In genomic region chr4:16833722-16834121, GRCh38 we compare ENCODE assay signal across 30 cellular contexts.
"Had no signal": no experiment of that assay in that cellular context is flagged by ENCODE, and none has a peak within 500 bp of the region (broad histone marks: within the 10 kb centered on the region; RNA-seq: fewer than 3 reads in every experiment).

No MANE protein-coding gene starts in this region.

- H3K36me3 ChIP-seq: neutrophil, pancreas, prostate gland, spleen, suprapubic skin, tibial artery, transverse colon, upper lobe of right lung, uterus had no signal

- H3K9me3 ChIP-seq: neutrophil, pancreas, prostate gland, spleen, suprapubic skin, testis, tibial artery, transverse colon, upper lobe of right lung, uterus had no signal

- H3K27me3 Mint-ChIP-seq: natural killer cell treated with Interleukin-12 subunit alpha and Interleukin-12 subunit beta and Interleukin-15 and Interleukin-18, amount 100 ng/mL, for 72 hours; stimulated activated memory B cell treated with anti-CD40 and anti-IgM and Interleukin-4, amounts not matched to agents 10 μg/mL and 1 μg/mL and 100 μg/mL, for 72 hours had no signal

- H3K27me3 ChIP-seq: neutrophil, pancreas, spleen, suprapubic skin, testis, tibial artery, transverse colon, upper lobe of right lung, uterus had no signal

- FAIRE-seq: pancreas had no signal

- H3K27ac Mint-ChIP-seq: naive thymus-derived CD8-positive, alpha-beta T cell; natural killer cell treated with Interleukin-12 subunit alpha and Interleukin-12 subunit beta and Interleukin-15 and Interleukin-18, amount 100 ng/mL, for 72 hours; nephron progenitor cell; stimulated activated memory B cell treated with anti-CD40 and anti-IgM and Interleukin-4, amounts not matched to agents 10 μg/mL and 1 μg/mL and 100 μg/mL, for 72 hours; type B pancreatic cell had no signal

- H3K4me1 Mint-ChIP-seq: naive thymus-derived CD8-positive, alpha-beta T cell; nephron progenitor cell; neural crest cell; stimulated activated memory B cell treated with anti-CD40 and anti-IgM and Interleukin-4, amounts not matched to agents 10 μg/mL and 1 μg/mL and 100 μg/mL, for 72 hours; stimulated activated naive CD8-positive, alpha-beta T cell treated with anti-CD3 and anti-CD28 coated beads, Interleukin-15, amount 100 ng/mL, for 72 hours had no signal

- H3K4me3 ChIP-seq: pancreas, prostate gland, skin epidermis, smooth muscle cell, spleen, suprapubic skin, testis, tibial artery, transverse colon, upper lobe of right lung, uterus had no signal

- H3K4me3 Mint-ChIP-seq: naive thymus-derived CD8-positive, alpha-beta T cell; natural killer cell treated with Interleukin-12 subunit alpha and Interleukin-12 subunit beta and Interleukin-15 and Interleukin-18, amount 100 ng/mL, for 72 hours; nephron progenitor cell; neural crest cell; stimulated activated memory B cell treated with anti-CD40 and anti-IgM and Interleukin-4, amounts not matched to agents 10 μg/mL and 1 μg/mL and 100 μg/mL, for 72 hours; stimulated activated naive CD8-positive, alpha-beta T cell treated with anti-CD3 and anti-CD28 coated beads, Interleukin-15, amount 100 ng/mL, for 72 hours; type B pancreatic cell had no signal

- DNase-seq: naive thymus-derived CD8-positive, alpha-beta T cell; nephron progenitor cell; nucleus accumbens; pancreas; right cardiac atrium; spleen; stimulated activated CD4-positive, alpha-beta T cell treated with anti-CD3 and anti-CD28 coated beads, Interleukin-12 subunit alpha, Interleukin-12 subunit beta, amount 100 ng/mL, for 4 hours; stimulated activated CD4-positive, alpha-beta T cell treated with anti-CD3 and anti-CD28 coated beads, Interleukin-1b, Interleukin-23, amount 100 ng/mL, for 48 hours; stimulated activated CD4-positive, alpha-beta T cell treated with anti-CD3 and anti-CD28 coated beads, Interleukin-4, amount 100 ng/mL, for 1 hour; stimulated activated CD4-positive, alpha-beta T cell treated with anti-CD3 and anti-CD28 coated beads, Interleukin-4, amount 100 ng/mL, for 4 hours; stimulated activated CD8-positive, alpha-beta memory T cell treated with anti-CD3 and anti-CD28 coated beads, Interleukin-4, amount 100 ng/mL, for 48 hours; stimulated activated naive CD4-positive, alpha-beta T cell; stimulated activated naive CD8-positive, alpha-beta T cell treated with anti-CD3 and anti-CD28 coated beads, Interleukin-15, amount 100 ng/mL, for 72 hours; stimulated activated naive CD8-positive, alpha-beta T cell treated with anti-CD3 and anti-CD28 coated beads, Interleukin-15, Interleukin-2, amounts not matched to agents 100 U/mL and 50 U/mL, for 24 hours; substantia nigra; testis; tibial artery; transverse colon; upper lobe of right lung; uterus had no signal

- H3K4me1 ChIP-seq: prostate gland, spleen, suprapubic skin, testis, tibial artery, transverse colon, upper lobe of right lung, uterus had no signal

- H3K9me3 Mint-ChIP-seq: naive thymus-derived CD8-positive, alpha-beta T cell; natural killer cell treated with Interleukin-12 subunit alpha and Interleukin-12 subunit beta and Interleukin-15 and Interleukin-18, amount 100 ng/mL, for 72 hours; nephron progenitor cell; neural crest cell; stimulated activated naive CD8-positive, alpha-beta T cell treated with anti-CD3 and anti-CD28 coated beads, Interleukin-15, amount 100 ng/mL, for 72 hours; type B pancreatic cell had no signal

- H3K27ac ChIP-seq: neutrophil, pancreas, prostate gland, skin epidermis, spleen, suprapubic skin, testis, tibial artery, transverse colon, upper lobe of right lung, uterus had no signal

- H3K36me3 Mint-ChIP-seq: naive thymus-derived CD8-positive, alpha-beta T cell; natural killer cell treated with Interleukin-12 subunit alpha and Interleukin-12 subunit beta and Interleukin-15 and Interleukin-18, amount 100 ng/mL, for 72 hours; stimulated activated memory B cell treated with anti-CD40 and anti-IgM and Interleukin-4, amounts not matched to agents 10 μg/mL and 1 μg/mL and 100 μg/mL, for 72 hours; type B pancreatic cell had no signal

- ATAC-seq: naive thymus-derived CD8-positive, alpha-beta T cell; natural killer cell treated with Interleukin-12 subunit alpha and Interleukin-12 subunit beta and Interleukin-15 and Interleukin-18, amount 100 ng/mL, for 72 hours; pancreas; sciatic nerve; stimulated activated memory B cell treated with anti-CD40 and anti-IgM and Interleukin-4, amounts not matched to agents 10 μg/mL and 1 μg/mL and 100 μg/mL, for 72 hours; stimulated activated naive CD8-positive, alpha-beta T cell treated with anti-CD3 and anti-CD28 coated beads, Interleukin-15, amount 100 ng/mL, for 72 hours; stimulated activated naive CD8-positive, alpha-beta T cell treated with anti-CD3 and anti-CD28 coated beads, Interleukin-15, Interleukin-2, amounts not matched to agents 100 U/mL and 50 U/mL, for 24 hours; upper lobe of right lung had no signal

- H3K4me2 ChIP-seq: smooth muscle cell had no signal
